Comparison of ENCODE assay signal across 11 cellular contexts in the genomic region with DNA sequence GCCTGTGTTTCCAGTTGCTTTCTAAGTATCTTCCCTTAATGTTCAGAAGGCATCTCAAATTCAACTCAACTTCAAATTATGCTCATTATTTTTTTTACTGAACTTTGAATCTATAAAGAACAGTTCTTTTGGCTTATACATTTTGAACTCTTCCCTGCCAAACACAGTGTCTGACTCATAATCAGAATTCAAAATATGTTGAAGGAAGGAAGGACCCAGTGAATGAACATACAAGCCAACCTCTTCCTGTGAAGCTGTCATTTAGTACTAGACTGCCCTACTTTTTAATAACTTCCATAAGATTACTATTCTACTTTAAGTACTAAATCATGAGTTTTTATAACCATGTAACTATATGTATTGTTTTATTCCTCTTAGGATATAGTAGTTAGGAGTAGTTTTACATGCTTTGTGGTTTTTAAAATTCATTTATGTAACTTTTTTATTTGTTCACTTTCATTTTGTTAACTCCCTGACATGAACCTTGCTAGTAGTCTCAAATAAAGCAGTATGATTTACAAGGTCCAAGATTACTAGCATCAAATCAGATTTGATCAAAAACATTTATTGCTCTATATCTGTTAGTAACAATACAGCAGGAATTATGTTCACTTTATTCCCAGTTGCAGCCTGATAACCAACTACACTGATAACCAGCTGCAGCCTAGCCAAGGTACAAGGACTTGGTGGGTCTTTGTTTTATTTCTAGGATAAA.
DNase-seq lines count a peak whose midpoint lies in the region; ATAC-seq, FAIRE-seq and TF ChIP-seq lines count a peak whose summit lies in the region.
"Had no signal": no experiment of that assay in that cellular context is flagged by ENCODE, and none has a peak within 500 bp of the region (broad histone marks: within the 10 kb centered on the region; RNA-seq: fewer than 3 reads in every experiment).

No MANE protein-coding gene starts in this region.

- no peaks in the 10 kb centered on the region for H3K9me3 Mint-ChIP-seq in activated naive CD8-positive, alpha-beta T cell (ENCODE audit: low read depth)

- POLR2A ChIA-PET in GM10248 (lab: Yijun Ruan, JAX), result no interaction called here

- no peaks in the 10 kb centered on the region for H3K27me3 Mint-ChIP-seq in activated naive CD8-positive, alpha-beta T cell

- CTCF ChIA-PET in GM10248 (lab: Yijun Ruan, JAX), result no interaction called here

- H3K36me3 Mint-ChIP-seq in activated naive CD8-positive, alpha-beta T cell, result peaks cover 10% of the 10 kb centered on the region

- H3K4me1 Mint-ChIP-seq in activated naive CD8-positive, alpha-beta T cell (ENCODE audit: low read depth), result peaks cover 14% of the 10 kb centered on the region

- TF ChIP-seq CTCF in AG10803 (conservative IDR thresholded peaks at IDR 0.05; ENCODE audit: low read length), result no peak
- TF ChIP-seq CTCF in GM10248 (IDR thresholded peaks at IDR 0.05; ENCODE audit: control extremely low read depth, extremely low read depth, low read depth, missing control alignments), result no peak

- FAIRE-seq in islet of Langerhans (lab: Jason Lieb, UNC), result peak; percentile 13

- ATAC-seq in GM21723 (IDR thresholded peaks at IDR 0.05; ENCODE audit: unreplicated experiment) (peak; percentile 55), HG03045 (IDR thresholded peaks at IDR 0.05; ENCODE audit: unreplicated experiment) (no peak)

- H3K4me3 Mint-ChIP-seq in activated naive CD8-positive, alpha-beta T cell, result no peak overlapping the region

- peak; percentile 70 for DNase-seq in AG10803 (ENCODE audit: low read depth)
- DNase-seq in C1 segment of cervical spinal cord (lab: John Stamatoyannopoulos, UW), result no peak
- no peak for DNase-seq in anterior cingulate cortex (lab: John Stamatoyannopoulos, UW)
- DNase-seq in GM10248 (ENCODE audit: extremely low spot score), result no peak
- DNase-seq: activated CD4-positive, CD25-positive, alpha-beta regulatory T cell; DMS153; stimulated activated CD8-positive, alpha-beta memory T cell treated with anti-CD3 and anti-CD28 coated beads, Interleukin-4, amount 100 ng/mL, for 48 hours had no signal

- H3K4me3 ChIP-seq in AG10803 (ENCODE audit: low read length), result no peak overlapping the region

- H3K27ac Mint-ChIP-seq in activated naive CD8-positive, alpha-beta T cell, result peak overlapping the region; percentile 59
